In the genomic region with DNA sequence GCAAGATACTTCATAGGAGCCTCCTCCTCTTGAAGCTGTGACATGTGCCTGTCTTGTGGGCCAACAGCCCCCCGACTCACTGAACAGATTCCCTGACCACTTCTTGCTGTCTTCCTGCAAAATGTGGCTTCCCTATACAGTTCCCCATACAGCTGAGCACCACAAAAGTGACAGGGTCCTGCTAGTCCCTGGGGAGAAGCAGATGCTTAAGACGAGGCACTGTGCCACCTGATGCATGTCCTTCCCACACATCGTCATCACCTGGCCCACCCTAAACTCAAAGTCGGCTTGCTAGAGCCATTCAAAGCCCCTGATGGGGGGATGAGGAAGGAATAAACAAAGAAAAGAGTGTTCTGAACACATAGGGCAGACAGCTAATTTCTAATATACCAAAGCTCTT, we compare ENCODE assay signal across 30 cellular contexts.
"Had no signal": no experiment of that assay in that cellular context is flagged by ENCODE, and none has a peak within 500 bp of the region (broad histone marks: within the 10 kb centered on the region; RNA-seq: fewer than 3 reads in every experiment).

No MANE protein-coding gene starts in this region.

- H3K4me3 ChIP-seq: adrenal gland, breast epithelium, cardiac muscle cell, colonic mucosa, dorsolateral prefrontal cortex had no signal

- H3K27me3 ChIP-seq: breast epithelium, cardiac muscle cell, colonic mucosa had no signal

- H3K36me3 ChIP-seq: adrenal gland, breast epithelium, cardiac muscle cell, colonic mucosa had no signal

- H3K4me1 ChIP-seq: adrenal gland, breast epithelium, colonic mucosa had no signal

- FAIRE-seq: frontal cortex had no signal

- DNase-seq: activated CD4-positive, alpha-beta memory T cell treated with anti-CD3 and anti-CD28 coated beads for 36 hours; activated CD4-positive, alpha-beta T cell treated with anti-CD3 and anti-CD28 coated beads for 36 hours; activated CD4-positive, alpha-beta T cell treated with anti-CD3 and anti-CD28 coated beads, Interleukin-2, amount 10 ng/mL, durations not matched to agents 24 days and 14 days; activated CD4-positive, CD25-positive, alpha-beta regulatory T cell; activated CD4-positive, CD25-positive, alpha-beta regulatory T cell treated with anti-CD3 and anti-CD28 coated beads, Interleukin-2, amount 50 U/mL, for 72 hours; activated CD8-positive, alpha-beta memory T cell treated with anti-CD3 and anti-CD28 coated beads, Interleukin-2, amount 10 ng/mL, durations not matched to agents 7 days and 5 days; activated CD8-positive, alpha-beta memory T cell treated with anti-CD3 and anti-CD28 coated beads, Interleukin-2, amount 50 U/mL, for 4 hours; activated CD8-positive, alpha-beta T cell treated with anti-CD3 and anti-CD28 coated beads, Interleukin-2, amount 10 ng/mL, durations not matched to agents 7 days and 5 days; activated effector memory CD4-positive, alpha-beta T cell treated with anti-CD3 and anti-CD28 coated beads, Interleukin-2, amount 50 U/mL, for 16 hours; activated naive CD4-positive, alpha-beta T cell treated with anti-CD3 and anti-CD28 coated beads for 36 hours; activated naive CD8-positive, alpha-beta T cell treated with anti-CD3 and anti-CD28 coated beads for 36 hours; activated naive CD8-positive, alpha-beta T cell treated with anti-CD3 and anti-CD28 coated beads, Interleukin-2, amount 50 U/mL, for 24 hours; activated T-cell treated with anti-CD3 and anti-CD28 coated beads, Interleukin-2, amount 50 U/mL, for 1 hour; activated T-cell treated with anti-CD3 and anti-CD28 coated beads, Interleukin-2, amount 50 U/mL, for 48 hours; adrenal gland; amygdala; aorta; central memory CD4-positive, alpha-beta T cell; cerebellar nuclear complex; colonic mucosa; dorsolateral prefrontal cortex; effector memory CD4-positive, alpha-beta T cell; endodermal cell; foreskin fibroblast; head of caudate nucleus; T-helper 2 cell had no signal

- H3K9me3 ChIP-seq: adrenal gland, breast epithelium, colonic mucosa had no signal

- ATAC-seq: activated CD4-positive, alpha-beta T cell treated with anti-CD3 and anti-CD28 coated beads for 36 hours; activated CD8-positive, alpha-beta memory T cell treated with anti-CD3 and anti-CD28 coated beads, Interleukin-2, amount 10 ng/mL, durations not matched to agents 7 days and 5 days; activated CD8-positive, alpha-beta T cell treated with anti-CD3 and anti-CD28 coated beads, Interleukin-2, amount 10 ng/mL, durations not matched to agents 7 days and 5 days; activated naive CD8-positive, alpha-beta T cell treated with anti-CD3 and anti-CD28 coated beads, Interleukin-2, amount 50 U/mL, for 24 hours; esophagus mucosa had no signal

- H3K27ac ChIP-seq: adrenal gland, breast epithelium, cardiac muscle cell, colonic mucosa, dorsolateral prefrontal cortex had no signal
